10 cellular contexts compared by ENCODE assay signal in genomic region chr10:120456143-120456625, GRCh38. TPM values are rescaled to one million over a fixed set of nuclear protein-coding genes. Genes with fewer than 3 reads are reported as not detected.
DNase-seq lines count a peak whose midpoint lies in the region; ATAC-seq and TF ChIP-seq lines count a peak whose summit lies in the region.
"Had no signal": no experiment of that assay in that cellular context is flagged by ENCODE, and none has a peak within 500 bp of the region (broad histone marks: within the 10 kb centered on the region; RNA-seq: fewer than 3 reads in every experiment).

No MANE protein-coding gene starts in this region.

- H3K36me3 ChIP-seq in GM06990 (ENCODE audit: control insufficient read depth, insufficient read depth, low read length): no peaks in the 10 kb centered on the region
- H3K36me3 ChIP-seq in Peyer's patch: no peaks in the 10 kb centered on the region
- no peaks in the 10 kb centered on the region for H3K36me3 ChIP-seq in prostate gland

- H3K9me3 ChIP-seq in Peyer's patch: no peaks in the 10 kb centered on the region
- no peaks in the 10 kb centered on the region for H3K9me3 ChIP-seq in prostate gland

- no peak for TF ChIP-seq CTCF in GM06990 (IDR thresholded peaks at IDR 0.05; ENCODE audit: insufficient read depth, low read length, poor library complexity, severe bottlenecking)
- no peak for TF ChIP-seq CTCF in Peyer's patch (IDR thresholded peaks at IDR 0.05)
- no peak for TF ChIP-seq CTCF in fibroblast of the aortic adventitia (IDR thresholded peaks at IDR 0.05; ENCODE audit: insufficient read depth, low read length)
- TF ChIP-seq CTCF in prostate gland (IDR thresholded peaks at IDR 0.05): no peak

- H3K4me3 ChIP-seq in GM06990 (replicated peaks; ENCODE audit: low read depth, low read length) (peak overlapping the region; percentile 49), Peyer's patch (peak overlapping the region in 3 of 4 donors; percentile 22 to 43 (median 43)), fibroblast of the aortic adventitia (ENCODE audit: low read depth, low read length) (peak overlapping the region; percentile 74), prostate gland (peak overlapping the region; percentile 32 to 44)

- intact Hi-C loops in prostate gland (cut with DNase I): no loop called here

- H3K27me3 ChIP-seq in GM06990 (replicated peaks; ENCODE audit: control insufficient read depth, insufficient read depth, low read length): peaks cover 6% of the 10 kb centered on the region; the same call in 1 of the 2 replicates
- H3K27me3 ChIP-seq in Peyer's patch: peaks cover 0 to 7% of the 10 kb centered on the region in 2 donors
- no peaks in the 10 kb centered on the region for H3K27me3 ChIP-seq in prostate gland (replicated peaks; ENCODE audit: insufficient read depth)

- 24% methylated on average over 16 of the region's 16 CpGs for WGBS in prostate gland

- H3K27ac ChIP-seq in Peyer's patch (no peak overlapping the region), prostate gland (no peak overlapping the region)

- TF ChIP-seq POLR2A in Peyer's patch (IDR thresholded peaks at IDR 0.05) (no peak), prostate gland (IDR thresholded peaks at IDR 0.05) (no peak)

- no peak for DNase-seq in GM06990 (ENCODE audit: extremely low read depth, insufficient read length)
- no peak for DNase-seq in Peyer's patch
- DNase-seq in fibroblast of the aortic adventitia (ENCODE audit: low read depth): no peak
- DNase-seq in prostate gland (ENCODE audit: low spot score): no peak
- no peak for DNase-seq in putamen (ENCODE audit: low spot score)
- DNase-seq in NCI-H524 treated with DMSO at 0.1 percent for 48 hours (lab: John Stamatoyannopoulos, UW): no peak
- DNase-seq in stimulated activated CD4-positive, alpha-beta T cell treated with anti-CD3 and anti-CD28 coated beads, Interleukin-4, amount 100 ng/mL, for 4 hours: no peak
- DNase-seq: activated CD4-positive, alpha-beta T cell treated with anti-CD3 and anti-CD28 coated beads for 48 hours; effector CD8-positive, alpha-beta T cell had no signal

- ATAC-seq in HG03378 (IDR thresholded peaks at IDR 0.05; ENCODE audit: unreplicated experiment): no peak

- H3K4me1 ChIP-seq in Peyer's patch: peaks cover 0 to 7% (median 0%) of the 10 kb centered on the region in 4 donors
- no peaks in the 10 kb centered on the region for H3K4me1 ChIP-seq in prostate gland (replicated peaks)

RNA-seq across cellular contexts. Expression of gene PLPP4, which starts 0.8 kb away (rescaled TPM):
- 1 to 10 TPM in 1 of 4 donors, not detected in 3; 1.3 TPM for total RNA-seq in Peyer's patch
- total RNA-seq in fibroblast of the aortic adventitia (ENCODE audit: low replicate concordance): 7.5 TPM in 1 of 2 replicates, not detected in the other
- 10 to 100 TPM in 1 of 2 donors, under 1 TPM in 1; 0.27 to 61.3 TPM for total RNA-seq in prostate gland
